Comparison of ENCODE assay signal across 8 cellular contexts in the genomic region with DNA sequence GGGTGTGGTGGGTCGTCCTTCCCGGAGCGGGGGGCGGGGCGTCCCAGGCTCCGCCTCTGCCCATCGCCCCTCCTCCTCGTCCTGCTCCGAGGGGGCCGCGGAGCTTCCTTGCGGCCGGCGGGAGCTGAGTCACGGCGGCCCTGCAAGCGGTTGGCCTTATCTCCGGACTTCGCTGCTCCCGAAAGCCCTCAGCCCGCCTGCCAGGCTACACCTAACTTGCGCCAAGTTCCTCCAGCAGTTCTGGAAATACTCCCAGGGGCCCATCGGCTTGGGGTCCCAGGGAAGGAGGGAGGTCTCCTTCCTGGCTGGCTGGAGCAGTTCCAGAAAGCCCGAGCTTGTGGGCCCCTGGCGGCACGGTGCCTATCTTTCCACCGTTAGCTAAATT. TPM values are rescaled to one million over a fixed set of nuclear protein-coding genes. Genes with fewer than 3 reads are reported as not detected.
A peak's percentile ranks its signal among the peaks of the same experiment; 100 is the strongest.
DNase-seq lines count a peak whose midpoint lies in the region; ATAC-seq and TF ChIP-seq lines count a peak whose summit lies in the region.

No MANE protein-coding gene starts in this region.

- POLR2A ChIA-PET in WTC11 (lab: Charles Lee) = interaction anchor here (1.0 to 3.5 kb wide), 17 partner anchors 16 to 439 kb away, joined by 3 to 55 read pairs (median 9); partner anchors contain the start of genes CDKN2AIPNL, JADE2, PCBD2 and PPP2CA

- DNase-seq in NCI-H1436 (lab: John Stamatoyannopoulos, UW) (peak; percentile 68), NCI-H1436 treated with DMSO at 0.1 percent for 48 hours (lab: John Stamatoyannopoulos, UW) (no peak), NCI-H1694 (lab: John Stamatoyannopoulos, UW) (peak; percentile 20), WTC11 (ENCODE audit: low spot score) (peak; percentile 89), chondrocyte (ENCODE audit: low spot score) (peak; percentile 91), kidney epithelial cell (ENCODE audit: low read depth) (peak; percentile 73)
- DNase-seq in stimulated activated CD4-positive, alpha-beta T cell treated with anti-CD3 and anti-CD28 coated beads, Interleukin-1b, Interleukin-23, amount 100 ng/mL, for 24 hours (ENCODE audit: low read depth in 4 of 4, low spot score in 1 of 4) = peak; percentile 25 to 51 (median 30)

- H3K36me3 ChIP-seq in kidney epithelial cell (ENCODE audit: control insufficient read depth, insufficient read depth, low read length) = no peaks in the 10 kb centered on the region

- H3K4me3 ChIP-seq in kidney epithelial cell (ENCODE audit: low read depth, low read length) = peak overlapping the region; percentile 22

- H3K9me3 Mint-ChIP-seq in WTC11 = no peaks in the 10 kb centered on the region
- no peaks in the 10 kb centered on the region for H3K9me3 Mint-ChIP-seq in chondrocyte (ENCODE audit: low read depth)

- H3K4me3 Mint-ChIP-seq in WTC11 (peak overlapping the region; percentile 86), chondrocyte (ENCODE audit: unreplicated experiment) (peak overlapping the region; percentile 69)

- no peak for TF ChIP-seq CTCF in WTC11 (IDR thresholded peaks at IDR 0.05)
- no peak for TF ChIP-seq CTCF in chondrocyte (IDR thresholded peaks at IDR 0.05)
- TF ChIP-seq CTCF in kidney epithelial cell (IDR thresholded peaks at IDR 0.05; ENCODE audit: insufficient read depth, low read length, poor library complexity, severe bottlenecking) = no peak

- H3K27me3 Mint-ChIP-seq in WTC11 (ENCODE audit: low read depth) = no peaks in the 10 kb centered on the region
- no peaks in the 10 kb centered on the region for H3K27me3 Mint-ChIP-seq in chondrocyte (ENCODE audit: low read depth)

- H3K4me1 Mint-ChIP-seq in WTC11 = peaks cover 20% of the 10 kb centered on the region
- H3K4me1 Mint-ChIP-seq in chondrocyte (ENCODE audit: low read depth) = peaks cover 43% of the 10 kb centered on the region

- H3K27ac Mint-ChIP-seq in WTC11 = peak overlapping the region; percentile 94
- H3K27ac Mint-ChIP-seq in chondrocyte (ENCODE audit: unreplicated experiment) = peak overlapping the region; percentile 97

- H3K36me3 Mint-ChIP-seq in WTC11 (no peaks in the 10 kb centered on the region), chondrocyte (ENCODE audit: low read depth) (peaks cover 1% of the 10 kb centered on the region)

- peak; percentile 79 for ATAC-seq in HG02678 (IDR thresholded peaks at IDR 0.05; ENCODE audit: unreplicated experiment)
- peak; percentile 77 for ATAC-seq in WTC11

- no peaks in the 10 kb centered on the region for H3K27me3 ChIP-seq in kidney epithelial cell (ENCODE audit: control insufficient read depth, insufficient read depth, low read length)

- CTCF ChIA-PET in WTC11 (lab: Charles Lee) = interaction anchor here (0.6 to 4.5 kb wide), 21 partner anchors 11 to 241 kb away, joined by 3 to 54 read pairs (median 4); partner anchors contain the start of genes CDKN2AIPNL, JADE2 and UBE2B

TF ChIP-seq in WTC11, 78 proteins besides CTCF, POLR2A, EP300 and RAD21 (continues in another document):
- TF ChIP-seq, protein P1, sequence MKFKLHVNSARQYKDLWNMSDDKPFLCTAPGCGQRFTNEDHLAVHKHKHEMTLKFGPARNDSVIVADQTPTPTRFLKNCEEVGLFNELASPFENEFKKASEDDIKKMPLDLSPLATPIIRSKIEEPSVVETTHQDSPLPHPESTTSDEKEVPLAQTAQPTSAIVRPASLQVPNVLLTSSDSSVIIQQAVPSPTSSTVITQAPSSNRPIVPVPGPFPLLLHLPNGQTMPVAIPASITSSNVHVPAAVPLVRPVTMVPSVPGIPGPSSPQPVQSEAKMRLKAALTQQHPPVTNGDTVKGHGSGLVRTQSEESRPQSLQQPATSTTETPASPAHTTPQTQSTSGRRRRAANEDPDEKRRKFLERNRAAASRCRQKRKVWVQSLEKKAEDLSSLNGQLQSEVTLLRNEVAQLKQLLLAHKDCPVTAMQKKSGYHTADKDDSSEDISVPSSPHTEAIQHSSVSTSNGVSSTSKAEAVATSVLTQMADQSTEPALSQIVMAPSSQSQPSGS (CRISPR knock-in tag; IDR thresholded peaks at IDR 0.05; ENCODE audit: borderline replicate concordance, low read depth) = no peak
- no peak for TF ChIP-seq ZNF281 (CRISPR knock-in tag; IDR thresholded peaks at IDR 0.05)
- TF ChIP-seq MYBL2 (CRISPR knock-in tag; IDR thresholded peaks at IDR 0.05) = no peak
- TF ChIP-seq SOX15 (CRISPR knock-in tag; IDR thresholded peaks at IDR 0.05) = no peak
- no peak for TF ChIP-seq ZNF671 (CRISPR knock-in tag; IDR thresholded peaks at IDR 0.05)
- no peak for TF ChIP-seq NFATC4 (CRISPR knock-in tag; IDR thresholded peaks at IDR 0.05)
- no peak for TF ChIP-seq ZNF138 (CRISPR knock-in tag; conservative IDR thresholded peaks at IDR 0.05)
- TF ChIP-seq MLX (CRISPR knock-in tag; IDR thresholded peaks at IDR 0.05) = no peak
- TF ChIP-seq SP1 (CRISPR knock-in tag; conservative IDR thresholded peaks at IDR 0.05) = peak; percentile 79
- no peak for TF ChIP-seq FOXJ3 (CRISPR knock-in tag; IDR thresholded peaks at IDR 0.05; ENCODE audit: borderline replicate concordance)
- no peak for TF ChIP-seq ZNF416 (CRISPR knock-in tag; IDR thresholded peaks at IDR 0.05)
- no peak for TF ChIP-seq MXD4 (CRISPR knock-in tag; IDR thresholded peaks at IDR 0.05; ENCODE audit: borderline replicate concordance)
- TF ChIP-seq NFYB (CRISPR knock-in tag; conservative IDR thresholded peaks at IDR 0.05; ENCODE audit: low read depth) = no peak
- no peak for TF ChIP-seq ZNF121 (CRISPR knock-in tag; IDR thresholded peaks at IDR 0.05)
- TF ChIP-seq ZNF232 (CRISPR knock-in tag; IDR thresholded peaks at IDR 0.05) = 0 out of 2 replicates have a peak, but pooled peaks have one; percentile 10
- TF ChIP-seq GABPB1 (CRISPR knock-in tag; IDR thresholded peaks at IDR 0.05) = no peak
- TF ChIP-seq, protein P2, sequence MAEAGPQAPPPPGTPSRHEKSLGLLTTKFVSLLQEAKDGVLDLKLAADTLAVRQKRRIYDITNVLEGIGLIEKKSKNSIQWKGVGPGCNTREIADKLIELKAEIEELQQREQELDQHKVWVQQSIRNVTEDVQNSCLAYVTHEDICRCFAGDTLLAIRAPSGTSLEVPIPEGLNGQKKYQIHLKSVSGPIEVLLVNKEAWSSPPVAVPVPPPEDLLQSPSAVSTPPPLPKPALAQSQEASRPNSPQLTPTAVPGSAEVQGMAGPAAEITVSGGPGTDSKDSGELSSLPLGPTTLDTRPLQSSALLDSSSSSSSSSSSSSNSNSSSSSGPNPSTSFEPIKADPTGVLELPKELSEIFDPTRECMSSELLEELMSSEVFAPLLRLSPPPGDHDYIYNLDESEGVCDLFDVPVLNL (CRISPR knock-in tag; IDR thresholded peaks at IDR 0.05; ENCODE audit: borderline replicate concordance, low read depth) = no peak
- TF ChIP-seq TP53 (CRISPR knock-in tag; IDR thresholded peaks at IDR 0.05) = no peak
- TF ChIP-seq E2F1 (CRISPR knock-in tag; IDR thresholded peaks at IDR 0.05) = no peak
- no peak for TF ChIP-seq ZNF396 (CRISPR knock-in tag; IDR thresholded peaks at IDR 0.05; ENCODE audit: borderline replicate concordance)
- no peak for TF ChIP-seq ATF3 (CRISPR knock-in tag; conservative IDR thresholded peaks at IDR 0.05)
- 0 out of 2 replicates have a peak, but pooled peaks have one; percentile 22 for TF ChIP-seq FOXK1 (CRISPR knock-in tag; IDR thresholded peaks at IDR 0.05)

RNA-seq across cellular contexts. Expression of gene CDKN2AIPNL, which starts 54.2 kb away (rescaled TPM):
- total RNA-seq in WTC11 (2021) (54.3 to 60.7 TPM (median 59.8 TPM) in 3 replicates), chondrocyte (14.8 to 18.9 TPM (median 15.2 TPM) in 3 replicates), kidney epithelial cell (25.3 and 28.3 TPM in 2 replicates)

RNA-seq across cellular contexts. Expression of gene JADE2, which starts 59.6 kb away (rescaled TPM):
- 39.4 to 46.2 TPM (median 40.8 TPM) in 3 replicates for total RNA-seq in WTC11 (2021)
- total RNA-seq in chondrocyte = 16.3 to 17.6 TPM (median 16.8 TPM) in 3 replicates
- 13.5 and 20.8 TPM in 2 replicates for total RNA-seq in kidney epithelial cell
